In the genomic region with DNA sequence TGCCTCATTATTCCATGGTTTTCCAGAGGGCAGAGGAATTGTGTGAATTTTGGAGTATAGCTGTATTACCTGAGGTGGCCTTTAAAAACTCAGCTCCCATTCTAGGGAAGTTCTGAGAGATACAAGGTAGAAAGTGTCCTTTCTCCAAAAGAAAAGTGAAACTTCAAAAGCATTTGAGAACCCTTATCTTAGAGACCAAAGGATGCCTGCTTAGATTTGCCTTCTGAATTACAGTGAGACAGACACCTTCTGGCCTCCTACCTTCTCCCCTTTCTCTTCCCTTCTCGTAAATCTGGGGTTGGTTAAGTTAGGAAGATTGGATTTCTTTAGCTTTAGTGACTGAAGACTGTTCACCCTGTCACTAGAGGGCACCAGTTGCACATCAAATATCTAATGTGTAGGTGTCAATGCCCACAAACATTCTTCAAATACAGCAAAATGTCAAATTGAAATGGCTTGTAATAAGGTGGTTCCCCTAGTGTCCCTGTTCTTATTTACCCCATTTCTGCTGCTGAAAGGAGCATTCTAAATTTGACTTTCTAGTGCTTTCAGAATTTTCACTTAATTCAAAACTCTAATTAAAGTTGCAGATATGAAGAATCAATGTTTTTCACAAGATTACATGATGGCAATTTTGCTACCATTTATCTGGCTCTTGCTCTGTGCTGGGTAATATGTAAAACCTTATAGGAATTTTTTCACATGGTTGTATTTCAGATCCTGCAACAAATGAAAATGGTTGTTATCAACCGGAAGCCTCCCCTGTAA, we compare ENCODE assay signal across 8 cellular contexts. TPM values are rescaled to one million over a fixed set of nuclear protein-coding genes. Genes with fewer than 3 reads are reported as not detected.
A peak's percentile ranks its signal among the peaks of the same experiment; 100 is the strongest.
DNase-seq lines count a peak whose midpoint lies in the region; ATAC-seq and TF ChIP-seq lines count a peak whose summit lies in the region.

No MANE protein-coding gene starts in this region.

- H3K27me3 Mint-ChIP-seq in CD4-positive, CD25-positive, alpha-beta regulatory T cell, result no peaks in the 10 kb centered on the region
- peaks cover 3% of the 10 kb centered on the region for H3K27me3 Mint-ChIP-seq in WTC11 (ENCODE audit: low read depth)
- H3K27me3 Mint-ChIP-seq in naive thymus-derived CD8-positive, alpha-beta T cell, result peaks cover 0 to 14% (median 8%) of the 10 kb centered on the region in 5 donors

- no peak overlapping the region for H3K27ac ChIP-seq in CD4-positive, CD25-positive, alpha-beta regulatory T cell (ENCODE audit: insufficient read depth, low read length, poor library complexity, severe bottlenecking)
- H3K27ac ChIP-seq in transverse colon, result no peak overlapping the region

- in situ Hi-C loops in transverse colon (cut with MboI; ENCODE audit: low pct_ligation_motif_present in 1 of 4, low pct_unique_long_range_greater_than_20kb in 1 of 4, low sequenced_read_pairs in 3 of 4), result loop anchor here in 3 of 4 donors (10.0 to 25.0 kb wide), 3 partner anchors 298 to 641 kb away; no protein-coding TSS in a partner anchor

- 47 to 58% methylated on average over 2 of the region's 2 CpGs for WGBS in transverse colon (ENCODE audit: low coverage in 1 of 2), 2 donors

- ATAC-seq in CD4-positive, CD25-positive, alpha-beta regulatory T cell (ENCODE audit: low read depth in 2 of 2), result peak; percentile 69 to 74
- ATAC-seq in GM18868 (IDR thresholded peaks at IDR 0.05; ENCODE audit: unreplicated experiment) (peak; percentile 69), HG03095 (IDR thresholded peaks at IDR 0.05; ENCODE audit: unreplicated experiment) (peak; percentile 40), WTC11 (peak; percentile 79)
- peak; percentile 71 to 72 for ATAC-seq in naive thymus-derived CD8-positive, alpha-beta T cell

- no peak overlapping the region for H3K4me3 ChIP-seq in CD4-positive, CD25-positive, alpha-beta regulatory T cell (ENCODE audit: low read depth, low read length)
- H3K4me3 ChIP-seq in epithelial cell of proximal tubule (ENCODE audit: low read depth, low read length) (no peak overlapping the region), transverse colon (no peak overlapping the region)

- no peaks in the 10 kb centered on the region for H3K36me3 Mint-ChIP-seq in CD4-positive, CD25-positive, alpha-beta regulatory T cell
- no peaks in the 10 kb centered on the region for H3K36me3 Mint-ChIP-seq in WTC11
- H3K36me3 Mint-ChIP-seq in naive thymus-derived CD8-positive, alpha-beta T cell, result peaks cover 0 to 2% (median 0%) of the 10 kb centered on the region in 3 donors

- no peak overlapping the region for H3K4me3 Mint-ChIP-seq in CD4-positive, CD25-positive, alpha-beta regulatory T cell
- H3K4me3 Mint-ChIP-seq in WTC11, result no peak overlapping the region
- no peak overlapping the region for H3K4me3 Mint-ChIP-seq in naive thymus-derived CD8-positive, alpha-beta T cell

- peaks cover 3% of the 10 kb centered on the region for H3K27me3 ChIP-seq in CD4-positive, CD25-positive, alpha-beta regulatory T cell (ENCODE audit: control insufficient read depth, insufficient read depth, low read length)
- no peaks in the 10 kb centered on the region for H3K27me3 ChIP-seq in transverse colon

- TF ChIP-seq EP300 in transverse colon (IDR thresholded peaks at IDR 0.05; ENCODE audit: low read depth), result no peak

- H3K27ac Mint-ChIP-seq in CD4-positive, CD25-positive, alpha-beta regulatory T cell, result no peak overlapping the region
- H3K27ac Mint-ChIP-seq in WTC11, result no peak overlapping the region
- H3K27ac Mint-ChIP-seq in naive thymus-derived CD8-positive, alpha-beta T cell, result no peak overlapping the region

- CTCF ChIA-PET in WTC11 (lab: Charles Lee), result interaction anchor here (0.6 to 2.3 kb wide), 15 partner anchors 9 to 637 kb away, joined by 3 to 13 read pairs (median 5); no protein-coding TSS in a partner anchor

- TF ChIP-seq CTCF in WTC11 (IDR thresholded peaks at IDR 0.05) (peak; percentile 54; the same call in 1 of the 2 replicates), epithelial cell of proximal tubule (conservative IDR thresholded peaks at IDR 0.05; ENCODE audit: low read depth, low read length) (peak; percentile 84), transverse colon (IDR thresholded peaks at IDR 0.05) (peak; percentile 61 to 71 (median 64))

- peak; percentile 25 to 67 (median 51) for DNase-seq in CD4-positive, CD25-positive, alpha-beta regulatory T cell
- DNase-seq in NCI-H2227 (lab: John Stamatoyannopoulos, UW; ENCODE audit: unreplicated experiment) (peak; percentile 51), WTC11 (ENCODE audit: low spot score) (peak; percentile 35), epithelial cell of proximal tubule (ENCODE audit: low read depth) (no peak), transverse colon (peak; percentile 36)
- peak in 9 of 10 donors; percentile 24 to 71 (median 45) for DNase-seq in naive thymus-derived CD8-positive, alpha-beta T cell

- H3K4me1 Mint-ChIP-seq in CD4-positive, CD25-positive, alpha-beta regulatory T cell, result peaks cover 0 to 7% (median 3%) of the 10 kb centered on the region in 4 donors
- H3K4me1 Mint-ChIP-seq in WTC11, result peaks cover 9% of the 10 kb centered on the region
- H3K4me1 Mint-ChIP-seq in naive thymus-derived CD8-positive, alpha-beta T cell, result peaks cover 0 to 6% (median 2%) of the 10 kb centered on the region in 4 donors

- peaks cover 0 to 3% (median 0%) of the 10 kb centered on the region in 7 donors for H3K9me3 Mint-ChIP-seq in CD4-positive, CD25-positive, alpha-beta regulatory T cell
- no peaks in the 10 kb centered on the region for H3K9me3 Mint-ChIP-seq in WTC11
- no peaks in the 10 kb centered on the region for H3K9me3 Mint-ChIP-seq in naive thymus-derived CD8-positive, alpha-beta T cell

- H3K9me3 ChIP-seq in CD4-positive, CD25-positive, alpha-beta regulatory T cell (ENCODE audit: control insufficient read depth in 2 of 2, low read length in 2 of 2), result no peaks in the 10 kb centered on the region
- no peaks in the 10 kb centered on the region for H3K9me3 ChIP-seq in transverse colon

- no peak for TF ChIP-seq POLR2A in transverse colon (IDR thresholded peaks at IDR 0.05)

- no peaks in the 10 kb centered on the region for H3K4me1 ChIP-seq in CD4-positive, CD25-positive, alpha-beta regulatory T cell (ENCODE audit: control insufficient read depth, insufficient read depth, low read length, poor library complexity, severe bottlenecking)
- H3K4me1 ChIP-seq in transverse colon, result peaks cover 0 to 15% (median 2%) of the 10 kb centered on the region in 4 donors

- POLR2A ChIA-PET in WTC11 (lab: Charles Lee), result no interaction called here
- POLR2A ChIA-PET in naive thymus-derived CD8-positive, alpha-beta T cell (lab: Charles Lee), result no interaction called here

- intact Hi-C loops in transverse colon (cut with DNase I; ENCODE audit: low total_unique reads), result loop anchor here (10.0 kb wide), 2 partner anchors 181 to 641 kb away; no protein-coding TSS in a partner anchor

- no peaks in the 10 kb centered on the region for H3K36me3 ChIP-seq in CD4-positive, CD25-positive, alpha-beta regulatory T cell (ENCODE audit: control insufficient read depth, insufficient read depth, low read length)
- no peaks in the 10 kb centered on the region for H3K36me3 ChIP-seq in transverse colon

TF ChIP-seq in WTC11, 78 proteins besides CTCF, POLR2A, EP300 and RAD21 (continues in another document):
- TF ChIP-seq ESRRA (CRISPR knock-in tag; IDR thresholded peaks at IDR 0.05; ENCODE audit: borderline replicate concordance), result no peak
- TF ChIP-seq, protein P1, sequence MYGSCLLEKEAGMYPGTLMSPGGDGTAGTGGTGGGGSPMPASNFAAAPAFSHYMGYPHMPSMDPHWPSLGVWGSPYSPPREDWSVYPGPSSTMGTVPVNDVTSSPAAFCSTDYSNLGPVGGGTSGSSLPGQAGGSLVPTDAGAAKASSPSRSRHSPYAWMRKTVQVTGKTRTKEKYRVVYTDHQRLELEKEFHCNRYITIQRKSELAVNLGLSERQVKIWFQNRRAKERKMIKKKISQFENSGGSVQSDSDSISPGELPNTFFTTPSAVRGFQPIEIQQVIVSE (CRISPR knock-in tag; IDR thresholded peaks at IDR 0.05; ENCODE audit: borderline replicate concordance), result no peak
- TF ChIP-seq, protein P2, sequence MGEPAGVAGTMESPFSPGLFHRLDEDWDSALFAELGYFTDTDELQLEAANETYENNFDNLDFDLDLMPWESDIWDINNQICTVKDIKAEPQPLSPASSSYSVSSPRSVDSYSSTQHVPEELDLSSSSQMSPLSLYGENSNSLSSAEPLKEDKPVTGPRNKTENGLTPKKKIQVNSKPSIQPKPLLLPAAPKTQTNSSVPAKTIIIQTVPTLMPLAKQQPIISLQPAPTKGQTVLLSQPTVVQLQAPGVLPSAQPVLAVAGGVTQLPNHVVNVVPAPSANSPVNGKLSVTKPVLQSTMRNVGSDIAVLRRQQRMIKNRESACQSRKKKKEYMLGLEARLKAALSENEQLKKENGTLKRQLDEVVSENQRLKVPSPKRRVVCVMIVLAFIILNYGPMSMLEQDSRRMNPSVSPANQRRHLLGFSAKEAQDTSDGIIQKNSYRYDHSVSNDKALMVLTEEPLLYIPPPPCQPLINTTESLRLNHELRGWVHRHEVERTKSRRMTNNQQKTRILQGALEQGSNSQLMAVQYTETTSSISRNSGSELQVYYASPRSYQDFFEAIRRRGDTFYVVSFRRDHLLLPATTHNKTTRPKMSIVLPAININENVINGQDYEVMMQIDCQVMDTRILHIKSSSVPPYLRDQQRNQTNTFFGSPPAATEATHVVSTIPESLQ (CRISPR knock-in tag; IDR thresholded peaks at IDR 0.05), result no peak
- no peak for TF ChIP-seq FOXJ3 (CRISPR knock-in tag; IDR thresholded peaks at IDR 0.05; ENCODE audit: borderline replicate concordance)
- TF ChIP-seq GABPB1 (CRISPR knock-in tag; IDR thresholded peaks at IDR 0.05), result no peak
- TF ChIP-seq NR2C2 (CRISPR knock-in tag; IDR thresholded peaks at IDR 0.05), result no peak

RNA-seq across cellular contexts. Expression of a gene that starts 46.7 kb away (rescaled TPM):
- 33.5 TPM for total RNA-seq in CD4-positive, CD25-positive, alpha-beta regulatory T cell
- 10 to 100 TPM; 36.4 to 42.6 (median 39.3) TPM for polyA plus RNA-seq in CD4-positive, CD25-positive, alpha-beta regulatory T cell
- total RNA-seq in WTC11 (2021), result 58.7 to 77.9 TPM (median 61.7 TPM) in 3 replicates
- total RNA-seq in epithelial cell of proximal tubule, result 33.3 and 44.0 TPM in 2 replicates
- 10 to 100 TPM; 44.9 to 45.6 TPM for total RNA-seq in naive thymus-derived CD8-positive, alpha-beta T cell
- polyA plus RNA-seq in naive thymus-derived CD8-positive, alpha-beta T cell, result 10 to 100 TPM; 28.7 to 39.6 (median 32.8) TPM
- total RNA-seq in transverse colon, result 10 to 100 TPM; 11.2 to 56.0 (median 29.4) TPM
